Comparison of ENCODE assay signal across 1 cellular context in genomic region chr16:87048038-87048743, GRCh38.
TF ChIP-seq lines count a peak whose summit lies in the region.

No MANE protein-coding gene starts in this region.

TF ChIP-seq in K562, 482 proteins besides CTCF, POLR2A, EP300 and RAD21 (continued from another document):
- TF ChIP-seq ZBTB40 (IDR thresholded peaks at IDR 0.05), result 0 out of 2 replicates have a peak, but pooled peaks have one; percentile 46
- TF ChIP-seq ZBTB40 (CRISPR knock-in tag; IDR thresholded peaks at IDR 0.05), result no peak
- TF ChIP-seq BCOR (IDR thresholded peaks at IDR 0.05), result peak; percentile 67
